In genomic region chr1:37946703-37947360, GRCh38 we compare ENCODE assay signal across 1 cellular context.
TF ChIP-seq lines count a peak whose summit lies in the region.

Gene INPP5B, minus strand, starts transcription at chr1:37947053. Its CDS starts 745 bp downstream, at chr1:37946308.

TF ChIP-seq in HepG2, 621 proteins besides CTCF, POLR2A, EP300 and RAD21 (continues in another document):
- TF ChIP-seq ZZZ3 (CRISPR knock-in tag; IDR thresholded peaks at IDR 0.05; ENCODE audit: borderline replicate concordance) (no peak), IRF1 (CRISPR knock-in tag; IDR thresholded peaks at IDR 0.05; ENCODE audit: low read depth) (no peak), KLF6 (CRISPR knock-in tag; IDR thresholded peaks at IDR 0.05) (no peak), CREBL2 (CRISPR knock-in tag; IDR thresholded peaks at IDR 0.05; ENCODE audit: borderline replicate concordance) (no peak), AHR (CRISPR knock-in tag; IDR thresholded peaks at IDR 0.05) (no peak), HNRNPL (IDR thresholded peaks at IDR 0.05; ENCODE audit: low read depth, low read length) (no peak), ZNF282 (IDR thresholded peaks at IDR 0.05; ENCODE audit: partially characterized antibody) (no peak), ZNF75D (CRISPR knock-in tag; IDR thresholded peaks at IDR 0.05; ENCODE audit: borderline replicate concordance) (no peak), ZNF101 (CRISPR knock-in tag; IDR thresholded peaks at IDR 0.05; ENCODE audit: borderline replicate concordance, low read depth) (no peak), HNRNPH1 (optimal IDR thresholded peaks at IDR 0.05; ENCODE audit: low read depth, low read length) (no peak), ZNF558 (CRISPR knock-in tag; IDR thresholded peaks at IDR 0.05; ENCODE audit: borderline replicate concordance) (0 out of 2 replicates have a peak, but pooled peaks have one; percentile 58), ZFAT (CRISPR knock-in tag; conservative IDR thresholded peaks at IDR 0.05) (no peak), ZNF746 (CRISPR knock-in tag; IDR thresholded peaks at IDR 0.05) (no peak), SMAD3 (CRISPR knock-in tag; IDR thresholded peaks at IDR 0.05) (0 out of 2 replicates have a peak, but pooled peaks have one; percentile 24), WIZ (CRISPR knock-in tag; IDR thresholded peaks at IDR 0.05) (no peak), ZNF205 (CRISPR knock-in tag; IDR thresholded peaks at IDR 0.05) (no peak), TGIF2 (CRISPR knock-in tag; IDR thresholded peaks at IDR 0.05) (peak; percentile 95), ESRRA (CRISPR knock-in tag; IDR thresholded peaks at IDR 0.05; ENCODE audit: low read depth) (no peak), YEATS4 (CRISPR knock-in tag; IDR thresholded peaks at IDR 0.05; ENCODE audit: borderline replicate concordance) (peak; percentile 77; the same call in 1 of the 2 replicates), ZBTB3 (CRISPR knock-in tag; IDR thresholded peaks at IDR 0.05; ENCODE audit: borderline replicate concordance, low read depth) (no peak), ZMYM2 (CRISPR knock-in tag; IDR thresholded peaks at IDR 0.05) (no peak), HINFP (CRISPR knock-in tag; IDR thresholded peaks at IDR 0.05; ENCODE audit: low read depth) (no peak), ZNF589 (CRISPR knock-in tag; conservative IDR thresholded peaks at IDR 0.05) (0 out of 2 replicates have a peak, but pooled peaks have one; percentile 33), YEATS2 (CRISPR knock-in tag; IDR thresholded peaks at IDR 0.05; ENCODE audit: borderline replicate concordance) (peak; percentile 36; the same call in 1 of the 2 replicates), ZNF773 (CRISPR knock-in tag; IDR thresholded peaks at IDR 0.05; ENCODE audit: borderline replicate concordance) (no peak), FOSL2 (CRISPR knock-in tag; IDR thresholded peaks at IDR 0.05) (peak; percentile 64), ARHGAP35 (CRISPR knock-in tag; IDR thresholded peaks at IDR 0.05; ENCODE audit: borderline replicate concordance) (0 out of 2 replicates have a peak, but pooled peaks have one; percentile 27), ZNF607 (CRISPR knock-in tag; IDR thresholded peaks at IDR 0.05; ENCODE audit: borderline replicate concordance) (peak; percentile 20; the same call in 1 of the 2 replicates), SKI (IDR thresholded peaks at IDR 0.05; ENCODE audit: partially characterized antibody) (no peak), ZBTB21 (CRISPR knock-in tag; IDR thresholded peaks at IDR 0.05) (0 out of 2 replicates have a peak, but pooled peaks have one; percentile 18), ZNF33B (CRISPR knock-in tag; IDR thresholded peaks at IDR 0.05) (no peak), HMGXB3 (CRISPR knock-in tag; IDR thresholded peaks at IDR 0.05; ENCODE audit: borderline replicate concordance) (peak; percentile 58; the same call in 1 of the 2 replicates), CAMTA2 (CRISPR knock-in tag; IDR thresholded peaks at IDR 0.05; ENCODE audit: borderline replicate concordance) (0 out of 2 replicates have a peak, but pooled peaks have one; percentile 30), SUZ12 (IDR thresholded peaks at IDR 0.05; ENCODE audit: low read depth, low read length) (peak; percentile 84), RBM22 (optimal IDR thresholded peaks at IDR 0.05; ENCODE audit: low read length) (no peak), PCBP1 (IDR thresholded peaks at IDR 0.05; ENCODE audit: borderline replicate concordance, low read depth, low read length) (peak; percentile 79; the same call in 1 of the 2 replicates), ZNF891 (CRISPR knock-in tag; IDR thresholded peaks at IDR 0.05) (peak; percentile 57; the same call in 1 of the 2 replicates), PPARG (CRISPR knock-in tag; conservative IDR thresholded peaks at IDR 0.05) (peak; percentile 34; the same call in 1 of the 2 replicates), HCFC1 (IDR thresholded peaks at IDR 0.05; ENCODE audit: low read depth, low read length) (peak; percentile 92), SALL1 (CRISPR knock-in tag; IDR thresholded peaks at IDR 0.05) (peak; percentile 74), PAWR (CRISPR knock-in tag; IDR thresholded peaks at IDR 0.05; ENCODE audit: borderline replicate concordance) (no peak), MXI1 (IDR thresholded peaks at IDR 0.05; ENCODE audit: borderline replicate concordance, low read depth, low read length) (peak; percentile 96; the same call in 2 of the 3 replicates), RXRB (CRISPR knock-in tag; IDR thresholded peaks at IDR 0.05; ENCODE audit: borderline replicate concordance) (no peak), KAT7 (CRISPR knock-in tag; IDR thresholded peaks at IDR 0.05; ENCODE audit: borderline replicate concordance) (no peak), GTF2F1 (IDR thresholded peaks at IDR 0.05; ENCODE audit: low read length) (no peak), MAFG (CRISPR knock-in tag; IDR thresholded peaks at IDR 0.05) (no peak), RAD51 (IDR thresholded peaks at IDR 0.05; ENCODE audit: borderline replicate concordance) (no peak), RFXANK (CRISPR knock-in tag; IDR thresholded peaks at IDR 0.05) (no peak), FOXA3 (CRISPR knock-in tag; IDR thresholded peaks at IDR 0.05) (peak; percentile 61), ZBTB43 (CRISPR knock-in tag; conservative IDR thresholded peaks at IDR 0.05) (no peak), ZEB1 (IDR thresholded peaks at IDR 0.05; ENCODE audit: insufficient replicate concordance, low read depth) (no peak)
- TF ChIP-seq, protein P1, sequence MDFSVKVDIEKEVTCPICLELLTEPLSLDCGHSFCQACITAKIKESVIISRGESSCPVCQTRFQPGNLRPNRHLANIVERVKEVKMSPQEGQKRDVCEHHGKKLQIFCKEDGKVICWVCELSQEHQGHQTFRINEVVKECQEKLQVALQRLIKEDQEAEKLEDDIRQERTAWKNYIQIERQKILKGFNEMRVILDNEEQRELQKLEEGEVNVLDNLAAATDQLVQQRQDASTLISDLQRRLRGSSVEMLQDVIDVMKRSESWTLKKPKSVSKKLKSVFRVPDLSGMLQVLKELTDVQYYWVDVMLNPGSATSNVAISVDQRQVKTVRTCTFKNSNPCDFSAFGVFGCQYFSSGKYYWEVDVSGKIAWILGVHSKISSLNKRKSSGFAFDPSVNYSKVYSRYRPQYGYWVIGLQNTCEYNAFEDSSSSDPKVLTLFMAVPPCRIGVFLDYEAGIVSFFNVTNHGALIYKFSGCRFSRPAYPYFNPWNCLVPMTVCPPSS (IDR thresholded peaks at IDR 0.05): no peak
- TF ChIP-seq, protein P2, sequence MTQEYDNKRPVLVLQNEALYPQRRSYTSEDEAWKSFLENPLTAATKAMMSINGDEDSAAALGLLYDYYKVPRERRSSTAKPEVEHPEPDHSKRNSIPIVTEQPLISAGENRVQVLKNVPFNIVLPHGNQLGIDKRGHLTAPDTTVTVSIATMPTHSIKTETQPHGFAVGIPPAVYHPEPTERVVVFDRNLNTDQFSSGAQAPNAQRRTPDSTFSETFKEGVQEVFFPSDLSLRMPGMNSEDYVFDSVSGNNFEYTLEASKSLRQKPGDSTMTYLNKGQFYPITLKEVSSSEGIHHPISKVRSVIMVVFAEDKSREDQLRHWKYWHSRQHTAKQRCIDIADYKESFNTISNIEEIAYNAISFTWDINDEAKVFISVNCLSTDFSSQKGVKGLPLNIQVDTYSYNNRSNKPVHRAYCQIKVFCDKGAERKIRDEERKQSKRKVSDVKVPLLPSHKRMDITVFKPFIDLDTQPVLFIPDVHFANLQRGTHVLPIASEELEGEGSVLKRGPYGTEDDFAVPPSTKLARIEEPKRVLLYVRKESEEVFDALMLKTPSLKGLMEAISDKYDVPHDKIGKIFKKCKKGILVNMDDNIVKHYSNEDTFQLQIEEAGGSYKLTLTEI (CRISPR knock-in tag; conservative IDR thresholded peaks at IDR 0.05): no peak
- TF ChIP-seq, protein P3, sequence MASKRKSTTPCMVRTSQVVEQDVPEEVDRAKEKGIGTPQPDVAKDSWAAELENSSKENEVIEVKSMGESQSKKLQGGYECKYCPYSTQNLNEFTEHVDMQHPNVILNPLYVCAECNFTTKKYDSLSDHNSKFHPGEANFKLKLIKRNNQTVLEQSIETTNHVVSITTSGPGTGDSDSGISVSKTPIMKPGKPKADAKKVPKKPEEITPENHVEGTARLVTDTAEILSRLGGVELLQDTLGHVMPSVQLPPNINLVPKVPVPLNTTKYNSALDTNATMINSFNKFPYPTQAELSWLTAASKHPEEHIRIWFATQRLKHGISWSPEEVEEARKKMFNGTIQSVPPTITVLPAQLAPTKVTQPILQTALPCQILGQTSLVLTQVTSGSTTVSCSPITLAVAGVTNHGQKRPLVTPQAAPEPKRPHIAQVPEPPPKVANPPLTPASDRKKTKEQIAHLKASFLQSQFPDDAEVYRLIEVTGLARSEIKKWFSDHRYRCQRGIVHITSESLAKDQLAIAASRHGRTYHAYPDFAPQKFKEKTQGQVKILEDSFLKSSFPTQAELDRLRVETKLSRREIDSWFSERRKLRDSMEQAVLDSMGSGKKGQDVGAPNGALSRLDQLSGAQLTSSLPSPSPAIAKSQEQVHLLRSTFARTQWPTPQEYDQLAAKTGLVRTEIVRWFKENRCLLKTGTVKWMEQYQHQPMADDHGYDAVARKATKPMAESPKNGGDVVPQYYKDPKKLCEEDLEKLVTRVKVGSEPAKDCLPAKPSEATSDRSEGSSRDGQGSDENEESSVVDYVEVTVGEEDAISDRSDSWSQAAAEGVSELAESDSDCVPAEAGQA (IDR thresholded peaks at IDR 0.05; ENCODE audit: low read depth): 0 out of 2 replicates have a peak, but pooled peaks have one; percentile 55
- TF ChIP-seq, protein P3 (CRISPR knock-in tag; IDR thresholded peaks at IDR 0.05; ENCODE audit: borderline replicate concordance): no peak
